ENCODE assay signal across 13 cellular contexts in genomic region chr15:36430280-36430679, GRCh38.
DNase-seq lines count a peak whose midpoint lies in the region; ATAC-seq and TF ChIP-seq lines count a peak whose summit lies in the region.
"Had no signal": no experiment of that assay in that cellular context is flagged by ENCODE, and none has a peak within 500 bp of the region (broad histone marks: within the 10 kb centered on the region; RNA-seq: fewer than 3 reads in every experiment).

No MANE protein-coding gene starts in this region.

- H3K4me2 ChIP-seq in HCT116 (ENCODE audit: low read length) = no peak overlapping the region
- no peak overlapping the region for H3K4me2 ChIP-seq in smooth muscle cell
- no peak overlapping the region for H3K4me2 ChIP-seq in PC-3 (ENCODE audit: low read length)

- H3K79me2 ChIP-seq in HCT116 (ENCODE audit: insufficient read depth, low read length) (no peaks in the 10 kb centered on the region), smooth muscle cell (ENCODE audit: low read depth) (no peaks in the 10 kb centered on the region), PC-3 (ENCODE audit: low read length) (no peaks in the 10 kb centered on the region)

- no peak overlapping the region for H3K4me3 Mint-ChIP-seq in CD14-positive monocyte
- H3K4me3 Mint-ChIP-seq: CD8-positive, alpha-beta memory T cell; IgD-negative memory B cell had no signal

- in situ Hi-C loops in brain microvascular endothelial cell (cut with HindIII; ENCODE audit: low pct_ligation_motif_present, low sequenced_read_pairs) = no loop called here

- H3K9me2 ChIP-seq in HCT116 (ENCODE audit: insufficient read depth) = no peaks in the 10 kb centered on the region
- no peaks in the 10 kb centered on the region for H3K9me2 ChIP-seq in PC-3 (replicated peaks; ENCODE audit: low read length)

- ATAC-seq in HCT116 = no peak
- ATAC-seq in PC-3 = no peak

- H3F3A ChIP-seq in smooth muscle cell (ENCODE audit: low read depth) (peaks cover 14% of the 10 kb centered on the region), PC-3 (ENCODE audit: low read length, unreplicated experiment) (no peaks in the 10 kb centered on the region)

- no peaks in the 10 kb centered on the region for H3K4me1 Mint-ChIP-seq in CD14-positive monocyte
- H3K4me1 Mint-ChIP-seq: CD8-positive, alpha-beta memory T cell; IgD-negative memory B cell had no signal

- no peak overlapping the region for H3K27ac Mint-ChIP-seq in CD14-positive monocyte
- H3K27ac Mint-ChIP-seq: CD8-positive, alpha-beta memory T cell; IgD-negative memory B cell had no signal

- H3K36me3 Mint-ChIP-seq in CD14-positive monocyte = no peaks in the 10 kb centered on the region
- H3K36me3 Mint-ChIP-seq: CD8-positive, alpha-beta memory T cell; IgD-negative memory B cell had no signal

- H3K4me1 ChIP-seq in HCT116 (ENCODE audit: control insufficient read depth in 1 of 2, insufficient read depth in 2 of 2, low read length in 2 of 2) (peaks cover 25 to 56% of the 10 kb centered on the region in 2 experiments), smooth muscle cell (ENCODE audit: low read depth) (peaks cover 22% of the 10 kb centered on the region), PC-3 (ENCODE audit: insufficient read depth, low read length) (peaks cover 52% of the 10 kb centered on the region)

- RAD21 ChIA-PET in HCT116 (lab: Charles Lee; ENCODE audit: low non-redundant PET in 1 of 2, low total read pairs in 2 of 2, uncharacterized antibody in 2 of 2, unreplicated experiment in 2 of 2) = no interaction called here

- H3K9ac ChIP-seq in HCT116 (ENCODE audit: low read length) = no peak overlapping the region
- H3K9ac ChIP-seq in smooth muscle cell (ENCODE audit: low read depth) = no peak overlapping the region
- H3K9ac ChIP-seq in PC-3 (ENCODE audit: low read length) = no peak overlapping the region

- intact Hi-C loops in HCT116 (cut with micrococcal nuclease) = no loop called here
- intact Hi-C loops in PC-3 (cut with micrococcal nuclease) = no loop called here
- intact Hi-C loops in CD14-positive monocyte (cut with micrococcal nuclease) = no loop called here

- TF ChIP-seq RAD21 in HCT116 (IDR thresholded peaks at IDR 0.05; ENCODE audit: low read depth) = no peak

- H3K4me3 ChIP-seq in HCT116 (replicated peaks in 1 of 2; ENCODE audit: low read depth in 1 of 2, low read length in 2 of 2) = no peak overlapping the region
- no peak overlapping the region for H3K4me3 ChIP-seq in brain microvascular endothelial cell (ENCODE audit: low read depth, low read length)
- H3K4me3 ChIP-seq in smooth muscle cell = no peak overlapping the region
- H3K4me3 ChIP-seq in PC-3 (ENCODE audit: low read length) = no peak overlapping the region

- no peaks in the 10 kb centered on the region for H3K27me3 Mint-ChIP-seq in CD14-positive monocyte (ENCODE audit: low read depth in 3 of 3)
- H3K27me3 Mint-ChIP-seq: IgD-negative memory B cell had no signal

- H4K20me1 ChIP-seq in HCT116 (ENCODE audit: insufficient read depth) (no peaks in the 10 kb centered on the region), smooth muscle cell (ENCODE audit: low read depth) (no peaks in the 10 kb centered on the region), PC-3 (ENCODE audit: low read length) (no peaks in the 10 kb centered on the region)

- H2AFZ ChIP-seq in HCT116 (ENCODE audit: low read depth, low read length, poor library complexity, severe bottlenecking) = peak overlapping the region; percentile 55
- no peak overlapping the region for H2AFZ ChIP-seq in smooth muscle cell (ENCODE audit: low read depth)
- no peak overlapping the region for H2AFZ ChIP-seq in PC-3 (ENCODE audit: low read length)

- CTCF ChIA-PET in HCT116 (lab: Charles Lee) (no interaction called here), PC-3 (lab: Charles Lee) (no interaction called here)

- BruUV-seq in HCT116 (replicated peaks; lab: Mats Ljungman, UMichigan) = no TSS peak
- no TSS peak for BruUV-seq in PC-3 (replicated peaks; lab: Mats Ljungman, UMichigan)

- no peak for DNase-seq in HCT116 (ENCODE audit: low read depth, low spot score)
- peak; percentile 51 for DNase-seq in RPMI7951 (ENCODE audit: low read depth)
- no peak for DNase-seq in brain microvascular endothelial cell
- no peak for DNase-seq in smooth muscle cell (lab: John Stamatoyannopoulos, UW; ENCODE audit: unreplicated experiment)
- no peak for DNase-seq in PC-3
- no peak for DNase-seq in CD14-positive monocyte (ENCODE audit: low spot score)
- DNase-seq in NCI-H774 (lab: John Stamatoyannopoulos, UW) = no peak
- DNase-seq: Caco-2; CD8-positive, alpha-beta memory T cell; DND-41; GF-D8; HCEC 1CT had no signal

- H3K36me3 ChIP-seq in HCT116 (ENCODE audit: control insufficient read depth in 1 of 2, insufficient read depth in 2 of 2, low read length in 2 of 2) (peaks cover 0 to 8% of the 10 kb centered on the region in 2 experiments; a peak in 1 of 4 replicates), brain microvascular endothelial cell (replicated peaks) (no peaks in the 10 kb centered on the region), smooth muscle cell (ENCODE audit: low read depth) (no peaks in the 10 kb centered on the region), PC-3 (ENCODE audit: low read depth, low read length) (no peaks in the 10 kb centered on the region)

- H3K9me3 ChIP-seq in HCT116 (ENCODE audit: control insufficient read depth in 1 of 2, insufficient read depth in 1 of 2, low read depth in 1 of 2, low read length in 2 of 2) (no peaks in the 10 kb centered on the region), smooth muscle cell (replicated peaks; ENCODE audit: low read depth) (no peaks in the 10 kb centered on the region), PC-3 (ENCODE audit: low read length) (no peaks in the 10 kb centered on the region)
- H3K9me3 ChIP-seq: Caco-2 had no signal

- TF ChIP-seq CTCF in HCT116 (IDR thresholded peaks at IDR 0.05 in 2 of 3, conservative IDR thresholded peaks at IDR 0.05 in 1 of 3; ENCODE audit: borderline replicate concordance in 1 of 3, insufficient read depth in 1 of 3, low read depth in 2 of 3, low read length in 2 of 3) (no peak), brain microvascular endothelial cell (IDR thresholded peaks at IDR 0.05; ENCODE audit: low read depth, low read length, missing control alignments) (no peak), smooth muscle cell (IDR thresholded peaks at IDR 0.05; ENCODE audit: borderline replicate concordance, insufficient read depth, poor library complexity, severe bottlenecking) (no peak), PC-3 (conservative IDR thresholded peaks at IDR 0.05; ENCODE audit: low read depth, low read length) (no peak), CD14-positive monocyte (IDR thresholded peaks at IDR 0.05) (no peak)

- H3K9me3 Mint-ChIP-seq in CD14-positive monocyte = peaks cover 0 to 4% (median 1%) of the 10 kb centered on the region in 7 donors

- H3K27ac ChIP-seq in HCT116 (ENCODE audit: low read depth, low read length) (no peak overlapping the region), brain microvascular endothelial cell (peak overlapping the region; percentile 98), smooth muscle cell (ENCODE audit: low read depth) (peak overlapping the region; percentile 93), PC-3 (ENCODE audit: low read length) (no peak overlapping the region)

- 39% methylated on average over 1 of the region's 1 CpG for WGBS in smooth muscle cell (ENCODE audit: low lambda C conversion rate)

- POLR2A ChIA-PET in HCT116 (lab: Charles Lee) = no interaction called here
- POLR2A ChIA-PET in PC-3 (lab: Charles Lee; ENCODE audit: unreplicated experiment) = no interaction called here

- H3K27me3 ChIP-seq in HCT116 (ENCODE audit: insufficient read depth, low read length) = no peaks in the 10 kb centered on the region
- H3K27me3 ChIP-seq in brain microvascular endothelial cell (replicated peaks) = no peaks in the 10 kb centered on the region
- no peaks in the 10 kb centered on the region for H3K27me3 ChIP-seq in smooth muscle cell (ENCODE audit: low read depth)
- no peaks in the 10 kb centered on the region for H3K27me3 ChIP-seq in PC-3 (ENCODE audit: low read length)

- no peak for TF ChIP-seq POLR2A in HCT116 (IDR thresholded peaks at IDR 0.05; ENCODE audit: borderline replicate concordance, extremely low read depth, insufficient read depth, insufficient read length)

TF ChIP-seq in HCT116, 20 proteins besides CTCF, POLR2A, EP300 and RAD21:
- TF ChIP-seq EZH2 (IDR thresholded peaks at IDR 0.05) = no peak
- TF ChIP-seq JUND (IDR thresholded peaks at IDR 0.05) = no peak
- no peak for TF ChIP-seq POLR2AphosphoS5 (IDR thresholded peaks at IDR 0.05; ENCODE audit: low read depth, low read length)
- no peak for TF ChIP-seq CBX3 (IDR thresholded peaks at IDR 0.05; ENCODE audit: low read depth)
- TF ChIP-seq SRF (IDR thresholded peaks at IDR 0.05; ENCODE audit: low read depth) = no peak
- TF ChIP-seq ZBTB33 (IDR thresholded peaks at IDR 0.05; ENCODE audit: extremely low read depth, insufficient replicate concordance, low read length) = no peak
- TF ChIP-seq ATF3 (IDR thresholded peaks at IDR 0.05) = no peak
TF ChIP-seq in HCT116: peak in this region for 0.

Comparison
In these comparisons a context has a peak if more than half of its experiments do, and no peak if none do; other contexts are left out.
1. H3K27ac ChIP-seq: peak in brain microvascular endothelial cell (single experiment) and smooth muscle cell (single experiment); none in HCT116 (single experiment) and PC-3 (single experiment).